In genomic region chr14:77140343-77140936, GRCh38 we compare ENCODE assay signal across 1 cellular context.
TF ChIP-seq lines count a peak whose summit lies in the region.

No MANE protein-coding gene starts in this region.

TF ChIP-seq in endothelial cell of umbilical vein, 7 proteins besides CTCF, POLR2A, EP300 and RAD21 (continued from another document):
- TF ChIP-seq MYC (IDR thresholded peaks at IDR 0.05; ENCODE audit: low read depth, low read length) (no peak), EZH2 (IDR thresholded peaks at IDR 0.05; ENCODE audit: borderline replicate concordance, low read depth, low read length, severe bottlenecking) (no peak), FOS (IDR thresholded peaks at IDR 0.05; ENCODE audit: borderline replicate concordance, insufficient read depth, low read length) (no peak), GATA2 (IDR thresholded peaks at IDR 0.05; ENCODE audit: insufficient read depth, insufficient read length, low read depth, low read length) (no peak), MAX (IDR thresholded peaks at IDR 0.05; ENCODE audit: insufficient read depth, insufficient read length) (no peak), POLR2AphosphoS5 (IDR thresholded peaks at IDR 0.05; ENCODE audit: insufficient read depth, low read depth, low read length) (no peak)
